1 cellular context compared by ENCODE assay signal in the genomic region with DNA sequence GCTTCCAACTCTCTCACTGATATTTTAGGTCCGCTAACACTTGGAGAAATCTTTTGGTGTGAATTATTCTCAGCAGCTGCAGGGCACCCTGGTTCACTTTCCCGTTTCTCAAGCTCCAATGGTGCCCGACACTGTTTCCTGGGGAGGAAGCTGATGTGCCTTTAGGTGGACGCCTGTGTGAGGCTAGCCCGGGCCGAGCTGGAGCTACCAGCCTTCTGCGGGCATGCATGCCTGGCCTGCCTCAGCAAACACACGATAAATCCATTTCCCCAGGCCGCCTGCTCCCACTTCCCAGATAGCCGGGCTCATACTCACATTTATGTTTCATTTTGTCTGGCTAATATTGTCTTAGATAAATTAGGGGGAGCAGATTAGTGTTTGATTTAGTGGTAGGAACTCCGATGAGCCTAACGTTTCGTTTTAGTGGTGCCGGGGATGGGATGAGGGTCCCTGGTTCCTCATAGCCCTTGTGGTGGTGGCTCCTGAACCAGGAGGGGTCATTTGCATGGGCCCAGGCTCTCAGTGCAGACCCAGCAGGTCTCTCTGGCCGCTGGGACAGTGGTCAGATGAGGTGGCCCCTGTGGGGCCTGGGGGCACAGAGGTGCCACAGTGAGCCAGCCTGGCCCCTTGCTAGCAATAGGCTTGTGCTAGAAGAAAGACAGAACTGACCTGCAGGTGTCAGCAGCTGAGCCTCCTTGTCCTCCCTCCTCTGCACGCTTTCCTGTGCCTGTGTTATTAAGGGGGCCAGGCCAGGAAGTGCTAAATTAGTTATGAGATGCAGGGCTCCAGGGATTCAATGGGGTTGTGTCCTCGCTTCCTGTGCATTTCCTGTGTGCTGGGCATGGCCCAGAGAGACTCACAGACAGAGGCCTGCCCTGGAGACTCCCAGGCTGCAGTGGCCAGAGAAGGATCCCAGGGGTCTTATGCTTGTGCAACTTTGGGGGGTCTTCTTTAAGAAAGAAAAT.
TF ChIP-seq lines count a peak whose summit lies in the region.

No MANE protein-coding gene starts in this region.

TF ChIP-seq in GM23338, 12 proteins besides CTCF, POLR2A, EP300 and RAD21 (continued from another document):
- TF ChIP-seq, protein P1, sequence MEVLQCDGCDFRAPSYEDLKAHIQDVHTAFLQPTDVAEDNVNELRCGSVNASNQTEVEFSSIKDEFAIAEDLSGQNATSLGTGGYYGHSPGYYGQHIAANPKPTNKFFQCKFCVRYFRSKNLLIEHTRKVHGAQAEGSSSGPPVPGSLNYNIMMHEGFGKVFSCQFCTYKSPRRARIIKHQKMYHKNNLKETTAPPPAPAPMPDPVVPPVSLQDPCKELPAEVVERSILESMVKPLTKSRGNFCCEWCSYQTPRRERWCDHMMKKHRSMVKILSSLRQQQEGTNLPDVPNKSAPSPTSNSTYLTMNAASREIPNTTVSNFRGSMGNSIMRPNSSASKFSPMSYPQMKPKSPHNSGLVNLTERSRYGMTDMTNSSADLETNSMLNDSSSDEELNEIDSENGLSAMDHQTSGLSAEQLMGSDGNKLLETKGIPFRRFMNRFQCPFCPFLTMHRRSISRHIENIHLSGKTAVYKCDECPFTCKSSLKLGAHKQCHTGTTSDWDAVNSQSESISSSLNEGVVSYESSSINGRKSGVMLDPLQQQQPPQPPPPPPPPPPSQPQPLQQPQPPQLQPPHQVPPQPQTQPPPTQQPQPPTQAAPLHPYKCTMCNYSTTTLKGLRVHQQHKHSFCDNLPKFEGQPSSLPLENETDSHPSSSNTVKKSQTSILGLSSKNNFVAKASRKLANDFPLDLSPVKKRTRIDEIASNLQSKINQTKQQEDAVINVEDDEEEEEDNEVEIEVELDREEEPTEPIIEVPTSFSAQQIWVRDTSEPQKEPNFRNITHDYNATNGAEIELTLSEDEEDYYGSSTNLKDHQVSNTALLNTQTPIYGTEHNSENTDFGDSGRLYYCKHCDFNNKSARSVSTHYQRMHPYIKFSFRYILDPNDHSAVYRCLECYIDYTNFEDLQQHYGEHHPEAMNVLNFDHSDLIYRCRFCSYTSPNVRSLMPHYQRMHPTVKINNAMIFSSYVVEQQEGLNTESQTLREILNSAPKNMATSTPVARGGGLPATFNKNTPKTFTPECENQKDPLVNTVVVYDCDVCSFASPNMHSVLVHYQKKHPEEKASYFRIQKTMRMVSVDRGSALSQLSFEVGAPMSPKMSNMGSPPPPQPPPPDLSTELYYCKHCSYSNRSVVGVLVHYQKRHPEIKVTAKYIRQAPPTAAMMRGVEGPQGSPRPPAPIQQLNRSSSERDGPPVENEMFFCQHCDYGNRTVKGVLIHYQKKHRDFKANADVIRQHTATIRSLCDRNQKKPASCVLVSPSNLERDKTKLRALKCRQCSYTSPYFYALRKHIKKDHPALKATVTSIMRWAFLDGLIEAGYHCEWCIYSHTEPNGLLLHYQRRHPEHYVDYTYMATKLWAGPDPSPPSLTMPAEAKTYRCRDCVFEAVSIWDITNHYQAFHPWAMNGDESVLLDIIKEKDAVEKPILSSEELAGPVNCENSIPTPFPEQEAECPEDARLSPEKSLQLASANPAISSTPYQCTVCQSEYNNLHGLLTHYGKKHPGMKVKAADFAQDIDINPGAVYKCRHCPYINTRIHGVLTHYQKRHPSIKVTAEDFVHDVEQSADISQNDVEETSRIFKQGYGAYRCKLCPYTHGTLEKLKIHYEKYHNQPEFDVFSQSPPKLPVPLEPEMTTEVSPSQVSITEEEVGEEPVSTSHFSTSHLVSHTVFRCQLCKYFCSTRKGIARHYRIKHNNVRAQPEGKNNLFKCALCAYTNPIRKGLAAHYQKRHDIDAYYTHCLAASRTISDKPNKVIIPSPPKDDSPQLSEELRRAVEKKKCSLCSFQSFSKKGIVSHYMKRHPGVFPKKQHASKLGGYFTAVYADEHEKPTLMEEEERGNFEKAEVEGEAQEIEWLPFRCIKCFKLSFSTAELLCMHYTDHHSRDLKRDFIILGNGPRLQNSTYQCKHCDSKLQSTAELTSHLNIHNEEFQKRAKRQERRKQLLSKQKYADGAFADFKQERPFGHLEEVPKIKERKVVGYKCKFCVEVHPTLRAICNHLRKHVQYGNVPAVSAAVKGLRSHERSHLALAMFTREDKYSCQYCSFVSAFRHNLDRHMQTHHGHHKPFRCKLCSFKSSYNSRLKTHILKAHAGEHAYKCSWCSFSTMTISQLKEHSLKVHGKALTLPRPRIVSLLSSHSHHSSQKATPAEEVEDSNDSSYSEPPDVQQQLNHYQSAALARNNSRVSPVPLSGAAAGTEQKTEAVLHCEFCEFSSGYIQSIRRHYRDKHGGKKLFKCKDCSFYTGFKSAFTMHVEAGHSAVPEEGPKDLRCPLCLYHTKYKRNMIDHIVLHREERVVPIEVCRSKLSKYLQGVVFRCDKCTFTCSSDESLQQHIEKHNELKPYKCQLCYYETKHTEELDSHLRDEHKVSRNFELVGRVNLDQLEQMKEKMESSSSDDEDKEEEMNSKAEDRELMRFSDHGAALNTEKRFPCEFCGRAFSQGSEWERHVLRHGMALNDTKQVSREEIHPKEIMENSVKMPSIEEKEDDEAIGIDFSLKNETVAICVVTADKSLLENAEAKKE (CRISPR knock-in tag; IDR thresholded peaks at IDR 0.05), result no peak
- TF ChIP-seq, protein P2, sequence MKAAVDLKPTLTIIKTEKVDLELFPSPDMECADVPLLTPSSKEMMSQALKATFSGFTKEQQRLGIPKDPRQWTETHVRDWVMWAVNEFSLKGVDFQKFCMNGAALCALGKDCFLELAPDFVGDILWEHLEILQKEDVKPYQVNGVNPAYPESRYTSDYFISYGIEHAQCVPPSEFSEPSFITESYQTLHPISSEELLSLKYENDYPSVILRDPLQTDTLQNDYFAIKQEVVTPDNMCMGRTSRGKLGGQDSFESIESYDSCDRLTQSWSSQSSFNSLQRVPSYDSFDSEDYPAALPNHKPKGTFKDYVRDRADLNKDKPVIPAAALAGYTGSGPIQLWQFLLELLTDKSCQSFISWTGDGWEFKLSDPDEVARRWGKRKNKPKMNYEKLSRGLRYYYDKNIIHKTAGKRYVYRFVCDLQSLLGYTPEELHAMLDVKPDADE (IDR thresholded peaks at IDR 0.05), result no peak
- no peak for TF ChIP-seq CREB1 (CRISPR knock-in tag; IDR thresholded peaks at IDR 0.05; ENCODE audit: low read depth)
- no peak for TF ChIP-seq ZNF331 (CRISPR knock-in tag; IDR thresholded peaks at IDR 0.05; ENCODE audit: low read depth)
- TF ChIP-seq JUNB (IDR thresholded peaks at IDR 0.05; ENCODE audit: unreplicated experiment), result no peak
- TF ChIP-seq POLR2AphosphoS5 (IDR thresholded peaks at IDR 0.05; ENCODE audit: low read depth), result no peak
- TF ChIP-seq ZNF114 (CRISPR knock-in tag; IDR thresholded peaks at IDR 0.05), result no peak
